ENCODE assay signal across 35 cellular contexts in genomic region chrX:87582453-87582852, GRCh38.
"Had no signal": no experiment of that assay in that cellular context is flagged by ENCODE, and none has a peak within 500 bp of the region (broad histone marks: within the 10 kb centered on the region; RNA-seq: fewer than 3 reads in every experiment).

No MANE protein-coding gene starts in this region.

- H3K27me3 Mint-ChIP-seq: activated B cell treated with CpG ODN at 0.5 μM for 24 hours; activated CD8-positive, alpha-beta T cell treated with anti-CD3 and anti-CD28 coated beads for 36 hours; activated naive CD4-positive, alpha-beta T cell treated with anti-CD3 and anti-CD28 coated beads, Interleukin-2, amount 50 U/mL, for 24 hours; activated naive CD8-positive, alpha-beta T cell treated with anti-CD3 and anti-CD28 coated beads for 36 hours; activated naive CD8-positive, alpha-beta T cell treated with anti-CD3 and anti-CD28 coated beads, Interleukin-2, amount 50 U/mL, for 24 hours; central memory CD8-positive, alpha-beta T cell; T-helper 17 cell had no signal

- H3K27ac ChIP-seq: adrenal gland, ascending aorta, brain microvascular endothelial cell, epithelial cell of prostate, esophagus squamous epithelium, gastroesophageal sphincter, heart right ventricle, WERI-Rb-1 had no signal

- FAIRE-seq: bronchial epithelial cell, colon, endometrium, endothelial cell of umbilical vein had no signal

- H3K4me3 ChIP-seq: adrenal gland, ascending aorta, esophagus squamous epithelium, gastroesophageal sphincter, heart right ventricle had no signal

- H3K36me3 Mint-ChIP-seq: activated naive CD4-positive, alpha-beta T cell treated with anti-CD3 and anti-CD28 coated beads, Interleukin-2, amount 50 U/mL, for 24 hours; activated naive CD8-positive, alpha-beta T cell treated with anti-CD3 and anti-CD28 coated beads for 36 hours had no signal

- H3K4me3 Mint-ChIP-seq: activated B cell treated with CpG ODN at 0.5 μM for 24 hours; activated CD8-positive, alpha-beta T cell treated with anti-CD3 and anti-CD28 coated beads for 36 hours; activated naive CD4-positive, alpha-beta T cell treated with anti-CD3 and anti-CD28 coated beads for 36 hours; activated naive CD4-positive, alpha-beta T cell treated with anti-CD3 and anti-CD28 coated beads, Interleukin-2, amount 50 U/mL, for 24 hours; activated naive CD8-positive, alpha-beta T cell treated with anti-CD3 and anti-CD28 coated beads for 36 hours; activated naive CD8-positive, alpha-beta T cell treated with anti-CD3 and anti-CD28 coated beads, Interleukin-2, amount 50 U/mL, for 24 hours; activated T-helper 1 cell treated with anti-CD3 and anti-CD28 coated beads, Interleukin-12 subunit alpha, Interleukin-12 subunit beta, Interleukin-2, Interleukin-4 antibody, amounts not matched to agents 30 ng/mL and 10 ng/mL and 1 ng/mL, durations not matched to agents 14 hours and 24 hours and 36 hours; central memory CD8-positive, alpha-beta T cell; T-helper 17 cell; T-helper 2 cell treated with Interferon-gamma antibody and Interleukin-4, amounts not matched to agents 5 μg/mL and 100 μg/mL, for 36 hours had no signal

- H3K9me3 Mint-ChIP-seq: activated B cell treated with CpG ODN at 0.5 μM for 24 hours; activated CD8-positive, alpha-beta T cell treated with anti-CD3 and anti-CD28 coated beads for 36 hours; activated naive CD4-positive, alpha-beta T cell treated with anti-CD3 and anti-CD28 coated beads, Interleukin-2, amount 50 U/mL, for 24 hours; activated naive CD8-positive, alpha-beta T cell treated with anti-CD3 and anti-CD28 coated beads, Interleukin-2, amount 50 U/mL, for 24 hours; activated T-helper 1 cell treated with anti-CD3 and anti-CD28 coated beads, Interleukin-12 subunit alpha, Interleukin-12 subunit beta, Interleukin-2, Interleukin-4 antibody, amounts not matched to agents 30 ng/mL and 10 ng/mL and 1 ng/mL, durations not matched to agents 14 hours and 24 hours and 36 hours had no signal

- H3K27ac Mint-ChIP-seq: activated B cell treated with CpG ODN at 0.5 μM for 24 hours; activated CD8-positive, alpha-beta T cell treated with anti-CD3 and anti-CD28 coated beads for 36 hours; activated naive CD4-positive, alpha-beta T cell treated with anti-CD3 and anti-CD28 coated beads for 36 hours; activated naive CD4-positive, alpha-beta T cell treated with anti-CD3 and anti-CD28 coated beads, Interleukin-2, amount 50 U/mL, for 24 hours; activated naive CD8-positive, alpha-beta T cell treated with anti-CD3 and anti-CD28 coated beads for 36 hours; activated naive CD8-positive, alpha-beta T cell treated with anti-CD3 and anti-CD28 coated beads, Interleukin-2, amount 50 U/mL, for 24 hours; activated T-helper 1 cell treated with anti-CD3 and anti-CD28 coated beads, Interleukin-12 subunit alpha, Interleukin-12 subunit beta, Interleukin-2, Interleukin-4 antibody, amounts not matched to agents 30 ng/mL and 10 ng/mL and 1 ng/mL, durations not matched to agents 14 hours and 24 hours and 36 hours; activated T-helper 2 cell treated with anti-CD3 and anti-CD28 coated beads, Interferon-gamma antibody, Interleukin-2, Interleukin-4, amounts not matched to agents 10 μg/mL and 5 μg/mL and 100 μg/mL, durations not matched to agents 14 hours and 24 hours and 36 hours; T-helper 17 cell; T-helper 2 cell treated with Interferon-gamma antibody and Interleukin-4, amounts not matched to agents 5 μg/mL and 100 μg/mL, for 36 hours had no signal

- H3K9me3 ChIP-seq: adrenal gland, ascending aorta, esophagus squamous epithelium, gastroesophageal sphincter, heart right ventricle had no signal

- DNase-seq: activated B cell treated with CpG ODN at 0.5 μM for 24 hours; activated CD4-positive, alpha-beta T cell treated with anti-CD3 and anti-CD28 coated beads for 48 hours; activated CD4-positive, alpha-beta T cell treated with anti-CD3 and anti-CD28 coated beads, Interleukin-2, amount 50 U/mL, for 1 hour; activated CD4-positive, alpha-beta T cell treated with anti-CD3 and anti-CD28 coated beads, Interleukin-2, amount 50 U/mL, for 48 hours; activated CD8-positive, alpha-beta memory T cell treated with anti-CD3 and anti-CD28 coated beads for 24 hours; activated CD8-positive, alpha-beta T cell treated with anti-CD3 and anti-CD28 coated beads for 36 hours; activated effector memory CD4-positive, alpha-beta T cell treated with anti-CD3 and anti-CD28 coated beads, Interleukin-2, amount 50 U/mL, for 16 hours; activated naive CD4-positive, alpha-beta T cell treated with anti-CD3 and anti-CD28 coated beads for 36 hours; activated naive CD8-positive, alpha-beta T cell treated with anti-CD3 and anti-CD28 coated beads for 36 hours; activated naive CD8-positive, alpha-beta T cell treated with anti-CD3 and anti-CD28 coated beads, Interleukin-2, amount 50 U/mL, for 24 hours; activated T-cell treated with anti-CD3 and anti-CD28 coated beads, Interleukin-2, amount 50 U/mL, for 48 hours; adrenal gland; brain microvascular endothelial cell; cortex of kidney; dermis blood vessel endothelial cell; effector CD4-positive, alpha-beta T cell; esophagus squamous epithelium; foreskin melanocyte; heart right ventricle; T-helper 1 cell; T-helper 17 cell; T1000; WERI-Rb-1 had no signal

- H3K4me1 Mint-ChIP-seq: activated B cell treated with CpG ODN at 0.5 μM for 24 hours; activated naive CD4-positive, alpha-beta T cell treated with anti-CD3 and anti-CD28 coated beads, Interleukin-2, amount 50 U/mL, for 24 hours; activated naive CD8-positive, alpha-beta T cell treated with anti-CD3 and anti-CD28 coated beads for 36 hours; activated naive CD8-positive, alpha-beta T cell treated with anti-CD3 and anti-CD28 coated beads, Interleukin-2, amount 50 U/mL, for 24 hours; central memory CD8-positive, alpha-beta T cell; T-helper 17 cell had no signal

- H3K27me3 ChIP-seq: ascending aorta, brain microvascular endothelial cell, esophagus squamous epithelium, gastroesophageal sphincter had no signal

- H3K4me1 ChIP-seq: adrenal gland, ascending aorta, esophagus squamous epithelium, gastroesophageal sphincter, heart right ventricle had no signal

- H3K36me3 ChIP-seq: adrenal gland, ascending aorta, brain microvascular endothelial cell, esophagus squamous epithelium, gastroesophageal sphincter, heart right ventricle, WERI-Rb-1 had no signal
